In genomic region chr15:67146214-67146613, GRCh38 we compare ENCODE assay signal across 9 cellular contexts.
DNase-seq lines count a peak whose midpoint lies in the region; FAIRE-seq and TF ChIP-seq lines count a peak whose summit lies in the region.
"Had no signal": no experiment of that assay in that cellular context is flagged by ENCODE, and none has a peak within 500 bp of the region (broad histone marks: within the 10 kb centered on the region; RNA-seq: fewer than 3 reads in every experiment).

No MANE protein-coding gene starts in this region.

- H3K27ac ChIP-seq in keratinocyte (ENCODE audit: control insufficient read depth, insufficient read depth, low read length) (peak overlapping the region; percentile 96), thyroid gland (peak overlapping the region; percentile 85 to 92 (median 87))

- no peak for TF ChIP-seq CTCF in keratinocyte (optimal IDR thresholded peaks at IDR 0.05 in 1 of 3, IDR thresholded peaks at IDR 0.05 in 1 of 3, conservative IDR thresholded peaks at IDR 0.05 in 1 of 3; ENCODE audit: extremely low read depth in 1 of 3, insufficient read depth in 2 of 3, low read length in 3 of 3)
- no peak for TF ChIP-seq CTCF in thyroid gland (IDR thresholded peaks at IDR 0.05)
- no peak for TF ChIP-seq CTCF in GM10248 (IDR thresholded peaks at IDR 0.05; ENCODE audit: control extremely low read depth, extremely low read depth, low read depth, missing control alignments)

- peak overlapping the region; percentile 75 for H3K4me3 Mint-ChIP-seq in T-helper 1 cell treated with Interleukin-12 subunit alpha and Interleukin-12 subunit beta and Interleukin-4 antibody, amounts not matched to agents 30 μg/mL and 1 μg/mL, for 36 hours

- H4K20me1 ChIP-seq in keratinocyte (ENCODE audit: control insufficient read depth, extremely low read depth, insufficient read depth, low read length), result no peaks in the 10 kb centered on the region

- H3K36me3 Mint-ChIP-seq in T-helper 1 cell treated with Interleukin-12 subunit alpha and Interleukin-12 subunit beta and Interleukin-4 antibody, amounts not matched to agents 30 μg/mL and 1 μg/mL, for 36 hours (ENCODE audit: low read depth), result peaks cover 18% of the 10 kb centered on the region

- peaks cover 4% of the 10 kb centered on the region for H3K9me1 ChIP-seq in keratinocyte (ENCODE audit: control insufficient read depth, extremely low read depth, insufficient read depth, low read length)

- no peak for TF ChIP-seq POLR2A in thyroid gland (IDR thresholded peaks at IDR 0.05)

- H3K4me1 Mint-ChIP-seq in T-helper 1 cell treated with Interleukin-12 subunit alpha and Interleukin-12 subunit beta and Interleukin-4 antibody, amounts not matched to agents 30 μg/mL and 1 μg/mL, for 36 hours (ENCODE audit: low read depth), result peaks cover 91% of the 10 kb centered on the region

- peak overlapping the region; percentile 75 for H3K4me2 ChIP-seq in keratinocyte (ENCODE audit: control insufficient read depth, extremely low read depth, insufficient read depth, low read depth, low read length)

- FAIRE-seq in keratinocyte (lab: Jason Lieb, UNC), result no peak

- CTCF ChIA-PET in GM10248 (lab: Yijun Ruan, JAX), result interaction anchor here (1.1 to 2.0 kb wide), 2 partner anchors 11 to 16 kb away, joined by 3 to 8 read pairs; no protein-coding TSS in a partner anchor

- no peak for DNase-seq in T-helper 1 cell
- peak; percentile 93 for DNase-seq in amniotic epithelial cell (ENCODE audit: low read depth)
- DNase-seq in keratinocyte (ENCODE audit: low read depth, low spot score), result no peak
- peak; percentile 48 to 65 for DNase-seq in thyroid gland
- no peak for DNase-seq in GM10248 (ENCODE audit: extremely low spot score)
- DNase-seq in RKO (ENCODE audit: low spot score), result no peak
- no peak for DNase-seq in SIG-M5 (lab: John Stamatoyannopoulos, UW)
- DNase-seq: DND-41 had no signal

- H3K27me3 ChIP-seq in keratinocyte (ENCODE audit: control insufficient read depth, extremely low read depth, insufficient read depth, low read length) (no peaks in the 10 kb centered on the region), thyroid gland (no peaks in the 10 kb centered on the region)

- dilution Hi-C loops in keratinocyte (cut with MboI; ENCODE audit: extremely low pct_ligation_motif_present, low sequenced_read_pairs), result no loop called here

- H3K27me3 Mint-ChIP-seq in T-helper 1 cell treated with Interleukin-12 subunit alpha and Interleukin-12 subunit beta and Interleukin-4 antibody, amounts not matched to agents 30 μg/mL and 1 μg/mL, for 36 hours (ENCODE audit: low read depth), result no peaks in the 10 kb centered on the region

- H3K36me3 ChIP-seq in keratinocyte (ENCODE audit: control insufficient read depth in 2 of 2, extremely low read depth in 1 of 2, insufficient read depth in 2 of 2, low read length in 2 of 2) (peaks cover 0 to 6% of the 10 kb centered on the region in 2 experiments), thyroid gland (no peaks in the 10 kb centered on the region)

- H3K79me2 ChIP-seq in keratinocyte (ENCODE audit: control insufficient read depth, insufficient read depth, low read length), result peaks cover 73% of the 10 kb centered on the region

- H3K27ac Mint-ChIP-seq in T-helper 1 cell treated with Interleukin-12 subunit alpha and Interleukin-12 subunit beta and Interleukin-4 antibody, amounts not matched to agents 30 μg/mL and 1 μg/mL, for 36 hours, result peak overlapping the region; percentile 93

- intact Hi-C loops in thyroid gland (cut with DNase I), result loop anchor here (5.0 kb wide), 1 partner anchor 79 kb away; the partner anchor contains the start of gene SMAD3

- H3K4me3 ChIP-seq in keratinocyte (ENCODE audit: control insufficient read depth in 2 of 3, extremely low read depth in 1 of 3, insufficient read depth in 2 of 3, low read depth in 1 of 3, low read length in 3 of 3) (no peak overlapping the region), thyroid gland (replicated peaks in 1 of 3) (no peak overlapping the region)

- H2AFZ ChIP-seq in keratinocyte (ENCODE audit: control insufficient read depth, low read length), result no peak overlapping the region

- H3K9me3 ChIP-seq in keratinocyte (ENCODE audit: control insufficient read depth, low read depth, low read length) (no peaks in the 10 kb centered on the region), thyroid gland (no peaks in the 10 kb centered on the region)

- H3K4me1 ChIP-seq in keratinocyte (ENCODE audit: control insufficient read depth, extremely low read depth, insufficient read depth, low read length) (peaks cover 90% of the 10 kb centered on the region), thyroid gland (peaks cover 82 to 95% of the 10 kb centered on the region in 2 donors)

- POLR2A ChIA-PET in GM10248 (lab: Yijun Ruan, JAX), result no interaction called here

- H3K9me3 Mint-ChIP-seq in T-helper 1 cell treated with Interleukin-12 subunit alpha and Interleukin-12 subunit beta and Interleukin-4 antibody, amounts not matched to agents 30 μg/mL and 1 μg/mL, for 36 hours, result no peaks in the 10 kb centered on the region

- 49% methylated on average over 6 of the region's 6 CpGs for WGBS in thyroid gland, 2 donors

- peak overlapping the region; percentile 77 for H3K9ac ChIP-seq in keratinocyte (ENCODE audit: control insufficient read depth, extremely low read depth, insufficient read depth, low read length)

Comparison
In these comparisons a context has a peak if more than half of its experiments do, and no peak if none do; other contexts are left out.
1. DNase-seq: peak in amniotic epithelial cell (single experiment) and thyroid gland (2 of 2); none in T-helper 1 cell (0 of 5), keratinocyte (single experiment), GM10248 (single experiment), RKO (single experiment) and SIG-M5 (single experiment).